In genomic region chr10:73866621-73867020, GRCh38 we compare ENCODE assay signal across 12 cellular contexts. TPM values are rescaled to one million over a fixed set of nuclear protein-coding genes. Genes with fewer than 3 reads are reported as not detected.
DNase-seq lines count a peak whose midpoint lies in the region; ATAC-seq and TF ChIP-seq lines count a peak whose summit lies in the region.
"Had no signal": no experiment of that assay in that cellular context is flagged by ENCODE, and none has a peak within 500 bp of the region (broad histone marks: within the 10 kb centered on the region; RNA-seq: fewer than 3 reads in every experiment).

No MANE protein-coding gene starts in this region.

- H3K9me3 Mint-ChIP-seq in stimulated activated naive CD8-positive, alpha-beta T cell treated with anti-CD3 and anti-CD28 coated beads, Interleukin-15, Interleukin-2, amounts not matched to agents 100 ng/mL and 50 ng/mL, for 24 hours: no peaks in the 10 kb centered on the region
- no peaks in the 10 kb centered on the region for H3K9me3 Mint-ChIP-seq in activated naive CD8-positive, alpha-beta T cell treated with anti-CD3 and anti-CD28 coated beads, Interleukin-2, amount 10 ng/mL, durations not matched to agents 7 days and 5 days
- H3K9me3 Mint-ChIP-seq in naive thymus-derived CD8-positive, alpha-beta T cell: no peaks in the 10 kb centered on the region

- peak overlapping the region; percentile 95 for H3K27ac Mint-ChIP-seq in stimulated activated naive CD8-positive, alpha-beta T cell treated with anti-CD3 and anti-CD28 coated beads, Interleukin-15, Interleukin-2, amounts not matched to agents 100 ng/mL and 50 ng/mL, for 24 hours
- H3K27ac Mint-ChIP-seq in activated naive CD8-positive, alpha-beta T cell treated with anti-CD3 and anti-CD28 coated beads, Interleukin-2, amount 10 ng/mL, durations not matched to agents 7 days and 5 days: peak overlapping the region; percentile 98
- H3K27ac Mint-ChIP-seq in naive thymus-derived CD8-positive, alpha-beta T cell: peak overlapping the region; percentile 92 to 97 (median 95)

- H3K27me3 Mint-ChIP-seq in stimulated activated naive CD8-positive, alpha-beta T cell treated with anti-CD3 and anti-CD28 coated beads, Interleukin-15, Interleukin-2, amounts not matched to agents 100 ng/mL and 50 ng/mL, for 24 hours: no peaks in the 10 kb centered on the region
- no peaks in the 10 kb centered on the region for H3K27me3 Mint-ChIP-seq in activated naive CD8-positive, alpha-beta T cell treated with anti-CD3 and anti-CD28 coated beads, Interleukin-2, amount 10 ng/mL, durations not matched to agents 7 days and 5 days
- no peaks in the 10 kb centered on the region for H3K27me3 Mint-ChIP-seq in naive thymus-derived CD8-positive, alpha-beta T cell

- peaks cover 7% of the 10 kb centered on the region for H3K36me3 Mint-ChIP-seq in stimulated activated naive CD8-positive, alpha-beta T cell treated with anti-CD3 and anti-CD28 coated beads, Interleukin-15, Interleukin-2, amounts not matched to agents 100 ng/mL and 50 ng/mL, for 24 hours (ENCODE audit: low read depth)
- peaks cover 24% of the 10 kb centered on the region for H3K36me3 Mint-ChIP-seq in activated naive CD8-positive, alpha-beta T cell treated with anti-CD3 and anti-CD28 coated beads, Interleukin-2, amount 10 ng/mL, durations not matched to agents 7 days and 5 days
- peaks cover 0 to 49% (median 7%) of the 10 kb centered on the region in 3 donors for H3K36me3 Mint-ChIP-seq in naive thymus-derived CD8-positive, alpha-beta T cell

- no peak for ATAC-seq in stimulated activated naive CD8-positive, alpha-beta T cell treated with anti-CD3 and anti-CD28 coated beads, Interleukin-15, Interleukin-2, amounts not matched to agents 100 U/mL and 50 U/mL, for 24 hours
- no peak for ATAC-seq in activated naive CD8-positive, alpha-beta T cell treated with anti-CD3 and anti-CD28 coated beads, Interleukin-2, amount 10 ng/mL, durations not matched to agents 7 days and 5 days (ENCODE audit: low read depth)
- no peak for ATAC-seq in naive thymus-derived CD8-positive, alpha-beta T cell
- ATAC-seq in GM19467 (IDR thresholded peaks at IDR 0.05; ENCODE audit: unreplicated experiment): no peak

- H3K4me1 Mint-ChIP-seq in stimulated activated naive CD8-positive, alpha-beta T cell treated with anti-CD3 and anti-CD28 coated beads, Interleukin-15, Interleukin-2, amounts not matched to agents 100 ng/mL and 50 ng/mL, for 24 hours (ENCODE audit: low read depth): peaks cover 45% of the 10 kb centered on the region
- peaks cover 65% of the 10 kb centered on the region for H3K4me1 Mint-ChIP-seq in activated naive CD8-positive, alpha-beta T cell treated with anti-CD3 and anti-CD28 coated beads, Interleukin-2, amount 10 ng/mL, durations not matched to agents 7 days and 5 days
- peaks cover 41 to 96% (median 96%) of the 10 kb centered on the region in 4 donors for H3K4me1 Mint-ChIP-seq in naive thymus-derived CD8-positive, alpha-beta T cell

- no peak for DNase-seq in stimulated activated naive CD8-positive, alpha-beta T cell treated with anti-CD3 and anti-CD28 coated beads, Interleukin-15, Interleukin-2, amounts not matched to agents 100 U/mL and 50 U/mL, for 24 hours
- no peak for DNase-seq in activated naive CD8-positive, alpha-beta T cell treated with anti-CD3 and anti-CD28 coated beads, Interleukin-2, amount 10 ng/mL, durations not matched to agents 7 days and 5 days
- DNase-seq in naive thymus-derived CD8-positive, alpha-beta T cell: no peak
- DNase-seq in pons (ENCODE audit: low spot score) (no peak), erythroblast (lab: John Stamatoyannopoulos, UW) (no peak), NCI-H2107 (lab: John Stamatoyannopoulos, UW) (no peak)
- DNase-seq: activated CD4-positive, alpha-beta T cell treated with anti-CD3 and anti-CD28 coated beads for 4 hours; islet precursor cell; NCI-H2081; pancreas had no signal

- POLR2A ChIA-PET in activated naive CD8-positive, alpha-beta T cell treated with anti-CD3 and anti-CD28 coated beads, Interleukin-2, amount 10 ng/mL, durations not matched to agents 7 days and 5 days (lab: Charles Lee): interaction anchor here (0.7 to 2.4 kb wide), 5 partner anchors 8 to 56 kb away, joined by 3 to 22 read pairs (median 10); partner anchors contain the start of gene CAMK2G
- POLR2A ChIA-PET in naive thymus-derived CD8-positive, alpha-beta T cell (lab: Charles Lee): interaction anchor here (0.7 to 7.8 kb wide), 6 partner anchors 9 to 95 kb away, joined by 3 to 106 read pairs (median 4); partner anchors contain the start of gene CAMK2G

- no peak overlapping the region for H3K4me3 Mint-ChIP-seq in stimulated activated naive CD8-positive, alpha-beta T cell treated with anti-CD3 and anti-CD28 coated beads, Interleukin-15, Interleukin-2, amounts not matched to agents 100 ng/mL and 50 ng/mL, for 24 hours
- peak overlapping the region; percentile 77 for H3K4me3 Mint-ChIP-seq in activated naive CD8-positive, alpha-beta T cell treated with anti-CD3 and anti-CD28 coated beads, Interleukin-2, amount 10 ng/mL, durations not matched to agents 7 days and 5 days
- peak overlapping the region; percentile 77 to 94 (median 86) for H3K4me3 Mint-ChIP-seq in naive thymus-derived CD8-positive, alpha-beta T cell

- no peak for TF ChIP-seq POLR2A in erythroblast (IDR thresholded peaks at IDR 0.05; ENCODE audit: low read length)

RNA-seq across cellular contexts. Expression of gene CAMK2G, which starts 7.7 kb away (rescaled TPM):
- 10 to 100 TPM; 48.6 to 53.5 TPM for total RNA-seq in activated naive CD8-positive, alpha-beta T cell treated with anti-CD3 and anti-CD28 coated beads, Interleukin-2, amount 10 ng/mL, durations not matched to agents 7 days and 5 days
- 10 to 100 TPM; 60.4 to 61.7 TPM for total RNA-seq in naive thymus-derived CD8-positive, alpha-beta T cell
- polyA plus RNA-seq in naive thymus-derived CD8-positive, alpha-beta T cell: 1 to 10 TPM; 4.6 to 6.7 (median 5.1) TPM

RNA-seq across cellular contexts. Expression of gene PLAU, which starts 44.3 kb away (rescaled TPM):
- total RNA-seq in activated naive CD8-positive, alpha-beta T cell treated with anti-CD3 and anti-CD28 coated beads, Interleukin-2, amount 10 ng/mL, durations not matched to agents 7 days and 5 days: under 1 TPM; 0.61 to 0.62 TPM
- total RNA-seq in naive thymus-derived CD8-positive, alpha-beta T cell: under 1 TPM; 0.26 to 0.30 TPM
- not detected for polyA plus RNA-seq in naive thymus-derived CD8-positive, alpha-beta T cell

RNA-seq across cellular contexts. Expression of gene NDST2, which starts 55.2 kb away (rescaled TPM):
- 10 to 100 TPM; 80.1 to 82.0 TPM for total RNA-seq in activated naive CD8-positive, alpha-beta T cell treated with anti-CD3 and anti-CD28 coated beads, Interleukin-2, amount 10 ng/mL, durations not matched to agents 7 days and 5 days
- total RNA-seq in naive thymus-derived CD8-positive, alpha-beta T cell: 100 to 1,000 TPM; 101 to 112 TPM
- 10 to 100 TPM; 13.4 to 34.3 (median 24.5) TPM for polyA plus RNA-seq in naive thymus-derived CD8-positive, alpha-beta T cell
